ENCODE assay signal across 38 cellular contexts in genomic region chr1:22857661-22858060, GRCh38.
"Had no signal": no experiment of that assay in that cellular context is flagged by ENCODE, and none has a peak within 500 bp of the region (broad histone marks: within the 10 kb centered on the region; RNA-seq: fewer than 3 reads in every experiment).

No MANE protein-coding gene starts in this region.

- H3K36me3 Mint-ChIP-seq: activated CD4-positive, alpha-beta memory T cell treated with anti-CD3 and anti-CD28 coated beads for 36 hours; activated naive CD4-positive, alpha-beta T cell treated with anti-CD3 and anti-CD28 coated beads, Interleukin-2, amount 50 U/mL, for 72 hours; activated naive CD8-positive, alpha-beta T cell treated with anti-CD3 and anti-CD28 coated beads for 36 hours had no signal

- H3K27me3 Mint-ChIP-seq: activated CD4-positive, alpha-beta memory T cell treated with anti-CD3 and anti-CD28 coated beads for 36 hours; activated CD4-positive, alpha-beta T cell treated with anti-CD3 and anti-CD28 coated beads, Interleukin-2, amount 10 ng/mL, durations not matched to agents 24 days and 14 days; activated naive CD8-positive, alpha-beta T cell treated with anti-CD3 and anti-CD28 coated beads for 36 hours had no signal

- H3K27ac ChIP-seq: adrenal gland, body of pancreas, brain microvascular endothelial cell, breast epithelium, cardiac muscle cell, VCaP had no signal

- H3K4me1 ChIP-seq: body of pancreas, breast epithelium had no signal

- H3K27ac Mint-ChIP-seq: activated B cell treated with CpG ODN at 0.5 μM for 24 hours; activated CD4-positive, alpha-beta memory T cell treated with anti-CD3 and anti-CD28 coated beads for 36 hours; activated CD4-positive, alpha-beta T cell treated with anti-CD3 and anti-CD28 coated beads, Interleukin-2, amount 10 ng/mL, durations not matched to agents 24 days and 14 days; activated CD8-positive, alpha-beta T cell treated with anti-CD3 and anti-CD28 coated beads for 36 hours; activated naive CD4-positive, alpha-beta T cell treated with anti-CD3 and anti-CD28 coated beads for 36 hours; activated naive CD4-positive, alpha-beta T cell treated with anti-CD3 and anti-CD28 coated beads, Interleukin-2, amount 50 U/mL, for 72 hours; activated naive CD8-positive, alpha-beta T cell treated with anti-CD3 and anti-CD28 coated beads for 36 hours; activated T-cell treated with anti-CD3 and anti-CD28 coated beads, Interleukin-2, amount 50 U/mL, for 72 hours; activated T-helper 1 cell treated with anti-CD3 and anti-CD28 coated beads, Interleukin-12 subunit alpha, Interleukin-12 subunit beta, Interleukin-2, Interleukin-4 antibody, amounts not matched to agents 30 ng/mL and 10 ng/mL and 1 ng/mL, durations not matched to agents 14 hours and 24 hours and 36 hours; activated T-helper 17 cell treated with anti-CD3 and anti-CD28 coated beads, Interleukin-2, amount 50 U/mL, for 72 hours; T-helper 2 cell treated with Interferon-gamma antibody and Interleukin-4, amounts not matched to agents 5 μg/mL and 100 μg/mL, for 36 hours had no signal

- H3K4me3 ChIP-seq: adrenal gland, body of pancreas, breast epithelium, cardiac muscle cell had no signal

- DNase-seq: activated B cell treated with CpG ODN at 0.5 μM for 24 hours; activated CD4-positive, alpha-beta memory T cell treated with anti-CD3 and anti-CD28 coated beads for 36 hours; activated CD4-positive, alpha-beta T cell treated with anti-CD3 and anti-CD28 coated beads for 4 hours; activated CD4-positive, alpha-beta T cell treated with anti-CD3 and anti-CD28 coated beads, Interleukin-2, amount 10 ng/mL, durations not matched to agents 24 days and 14 days; activated CD4-positive, alpha-beta T cell treated with anti-CD3 and anti-CD28 coated beads, Interleukin-2, amount 50 U/mL, for 1 hour; activated CD4-positive, alpha-beta T cell treated with anti-CD3 and anti-CD28 coated beads, Interleukin-2, amount 50 U/mL, for 4 hours; activated CD4-positive, CD25-positive, alpha-beta regulatory T cell treated with anti-CD3 and anti-CD28 coated beads, Interleukin-2, amount 50 U/mL, for 72 hours; activated CD8-positive, alpha-beta memory T cell treated with anti-CD3 and anti-CD28 coated beads, Interleukin-2, amount 50 U/mL, for 4 hours; activated CD8-positive, alpha-beta T cell treated with anti-CD3 and anti-CD28 coated beads for 36 hours; activated effector memory CD4-positive, alpha-beta T cell treated with anti-CD3 and anti-CD28 coated beads, Interleukin-2, amount 50 U/mL, for 16 hours; activated gamma-delta T cell treated with Interleukin-2 at 50 U/mL for 16 hours; activated naive CD4-positive, alpha-beta T cell; activated naive CD4-positive, alpha-beta T cell treated with anti-CD3 and anti-CD28 coated beads for 36 hours; activated naive CD4-positive, alpha-beta T cell treated with anti-CD3 and anti-CD28 coated beads, Interleukin-2, amount 50 U/mL, for 16 hours; activated naive CD8-positive, alpha-beta T cell treated with anti-CD3 and anti-CD28 coated beads for 36 hours; activated T-cell treated with anti-CD3 and anti-CD28 coated beads for 4 hours; activated T-cell treated with anti-CD3 and anti-CD28 coated beads, Interleukin-2, amount 50 U/mL, for 1 hour; activated T-cell treated with anti-CD3 and anti-CD28 coated beads, Interleukin-2, amount 50 U/mL, for 4 hours; activated T-cell treated with anti-CD3 and anti-CD28 coated beads, Interleukin-2, amount 50 U/mL, for 72 hours; adrenal gland; amniotic stem cell; aorta; body of pancreas; brain microvascular endothelial cell; caudate nucleus; cerebellar nuclear complex; T-helper 2 cell; T-helper 9 cell had no signal

- H3K36me3 ChIP-seq: adrenal gland, brain microvascular endothelial cell, breast epithelium, cardiac muscle cell had no signal

- H3K4me3 Mint-ChIP-seq: activated B cell treated with CpG ODN at 0.5 μM for 24 hours; activated CD4-positive, alpha-beta memory T cell treated with anti-CD3 and anti-CD28 coated beads for 36 hours; activated CD4-positive, alpha-beta T cell treated with anti-CD3 and anti-CD28 coated beads, Interleukin-2, amount 10 ng/mL, durations not matched to agents 24 days and 14 days; activated CD8-positive, alpha-beta T cell treated with anti-CD3 and anti-CD28 coated beads for 36 hours; activated naive CD4-positive, alpha-beta T cell treated with anti-CD3 and anti-CD28 coated beads for 36 hours; activated naive CD8-positive, alpha-beta T cell treated with anti-CD3 and anti-CD28 coated beads for 36 hours; activated T-cell treated with anti-CD3 and anti-CD28 coated beads, Interleukin-2, amount 50 U/mL, for 4 hours; activated T-cell treated with anti-CD3 and anti-CD28 coated beads, Interleukin-2, amount 50 U/mL, for 72 hours; activated T-helper 1 cell treated with anti-CD3 and anti-CD28 coated beads, Interleukin-12 subunit alpha, Interleukin-12 subunit beta, Interleukin-2, Interleukin-4 antibody, amounts not matched to agents 30 ng/mL and 10 ng/mL and 1 ng/mL, durations not matched to agents 14 hours and 24 hours and 36 hours; activated T-helper 17 cell treated with anti-CD3 and anti-CD28 coated beads, Interleukin-2, amount 50 U/mL, for 72 hours; central memory CD8-positive, alpha-beta T cell; T-helper 2 cell treated with Interferon-gamma antibody and Interleukin-4, amounts not matched to agents 5 μg/mL and 100 μg/mL, for 36 hours had no signal

- FAIRE-seq: astrocyte, TTC549 had no signal

- H3K4me1 Mint-ChIP-seq: activated CD4-positive, alpha-beta T cell treated with anti-CD3 and anti-CD28 coated beads, Interleukin-2, amount 10 ng/mL, durations not matched to agents 24 days and 14 days; activated naive CD8-positive, alpha-beta T cell treated with anti-CD3 and anti-CD28 coated beads for 36 hours; activated T-helper 17 cell treated with anti-CD3 and anti-CD28 coated beads, Interleukin-2, amount 50 U/mL, for 72 hours; central memory CD8-positive, alpha-beta T cell had no signal

- H3K9me3 Mint-ChIP-seq: activated B cell treated with CpG ODN at 0.5 μM for 24 hours; activated CD4-positive, alpha-beta memory T cell treated with anti-CD3 and anti-CD28 coated beads for 36 hours; activated CD4-positive, alpha-beta T cell treated with anti-CD3 and anti-CD28 coated beads, Interleukin-2, amount 10 ng/mL, durations not matched to agents 24 days and 14 days; activated CD8-positive, alpha-beta T cell treated with anti-CD3 and anti-CD28 coated beads for 36 hours; activated naive CD4-positive, alpha-beta T cell treated with anti-CD3 and anti-CD28 coated beads for 36 hours; activated naive CD4-positive, alpha-beta T cell treated with anti-CD3 and anti-CD28 coated beads, Interleukin-2, amount 50 U/mL, for 72 hours; activated naive CD8-positive, alpha-beta T cell treated with anti-CD3 and anti-CD28 coated beads for 36 hours; activated T-cell treated with anti-CD3 and anti-CD28 coated beads, Interleukin-2, amount 50 U/mL, for 4 hours; activated T-cell treated with anti-CD3 and anti-CD28 coated beads, Interleukin-2, amount 50 U/mL, for 72 hours; activated T-helper 1 cell treated with anti-CD3 and anti-CD28 coated beads, Interleukin-12 subunit alpha, Interleukin-12 subunit beta, Interleukin-2, Interleukin-4 antibody, amounts not matched to agents 30 ng/mL and 10 ng/mL and 1 ng/mL, durations not matched to agents 14 hours and 24 hours and 36 hours; activated T-helper 17 cell treated with anti-CD3 and anti-CD28 coated beads, Interleukin-2, amount 50 U/mL, for 72 hours; central memory CD8-positive, alpha-beta T cell; T-helper 2 cell treated with Interferon-gamma antibody and Interleukin-4, amounts not matched to agents 5 μg/mL and 100 μg/mL, for 36 hours had no signal

- H3K27me3 ChIP-seq: adrenal gland, body of pancreas, brain microvascular endothelial cell, breast epithelium, cardiac muscle cell had no signal

- H3K9me3 ChIP-seq: adrenal gland, body of pancreas, breast epithelium had no signal
